In the genomic region with DNA sequence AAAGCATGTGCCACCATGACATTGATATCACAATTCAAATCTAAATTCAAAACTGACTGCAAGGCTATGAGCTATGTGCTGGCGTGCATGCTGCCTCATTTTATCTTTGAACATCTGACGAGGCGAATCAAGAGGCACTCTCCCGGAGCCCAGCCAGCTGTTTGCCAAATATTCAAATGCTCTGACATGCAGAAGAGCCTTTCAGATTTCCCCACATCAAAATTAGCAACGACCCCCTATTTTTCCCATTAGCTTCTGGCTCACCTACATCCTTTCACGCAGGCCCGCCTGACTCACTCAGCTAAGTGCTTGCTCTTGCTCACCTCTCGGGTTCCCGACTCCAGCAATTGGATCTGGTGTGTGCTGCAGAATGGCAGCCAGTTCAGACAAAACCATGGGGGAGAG, we compare ENCODE assay signal across 18 cellular contexts.
DNase-seq lines count a peak whose midpoint lies in the region; ATAC-seq and TF ChIP-seq lines count a peak whose summit lies in the region.
"Had no signal": no experiment of that assay in that cellular context is flagged by ENCODE, and none has a peak within 500 bp of the region (broad histone marks: within the 10 kb centered on the region; RNA-seq: fewer than 3 reads in every experiment).

No MANE protein-coding gene starts in this region.

- peaks cover 9% of the 10 kb centered on the region; the same call in 1 of the 2 replicates for H3K4me1 ChIP-seq in PC-3 (ENCODE audit: insufficient read depth, low read length)
- no peaks in the 10 kb centered on the region for H3K4me1 ChIP-seq in trophoblast cell (ENCODE audit: control insufficient read depth in 1 of 2, insufficient read depth in 2 of 2, low read length in 2 of 2)

- no peak overlapping the region for H3K18ac ChIP-seq in trophoblast cell (ENCODE audit: low read length)

- H2AFZ ChIP-seq in PC-3 (ENCODE audit: low read length) (no peak overlapping the region), trophoblast cell (ENCODE audit: insufficient read depth, low read length, poor library complexity) (no peak overlapping the region)

- H3K4me2 ChIP-seq in PC-3 (ENCODE audit: low read length) (no peak overlapping the region), trophoblast cell (ENCODE audit: low read length) (no peak overlapping the region)

- no peaks in the 10 kb centered on the region for H3K9me3 Mint-ChIP-seq in endothelial cell (ENCODE audit: unreplicated experiment)
- no peaks in the 10 kb centered on the region for H3K9me3 Mint-ChIP-seq in nephron progenitor cell
- H3K9me3 Mint-ChIP-seq: activated naive CD4-positive, alpha-beta T cell treated with anti-CD3 and anti-CD28 coated beads, Interleukin-2, amount 10 ng/mL, durations not matched to agents 7 days and 5 days had no signal

- no peak overlapping the region for H3K9ac ChIP-seq in PC-3 (ENCODE audit: low read length)
- H3K9ac ChIP-seq in trophoblast cell (ENCODE audit: low read length): no peak overlapping the region

- TF ChIP-seq CTCF in endothelial cell (IDR thresholded peaks at IDR 0.05; ENCODE audit: unreplicated experiment): no peak
- no peak for TF ChIP-seq CTCF in nephron progenitor cell (IDR thresholded peaks at IDR 0.05)
- TF ChIP-seq CTCF in PC-3 (conservative IDR thresholded peaks at IDR 0.05; ENCODE audit: low read depth, low read length): no peak

- H3K27ac ChIP-seq in PC-3 (ENCODE audit: low read length) (no peak overlapping the region), trophoblast cell (ENCODE audit: low read depth, low read length) (no peak overlapping the region)

- no peaks in the 10 kb centered on the region for H3K36me3 ChIP-seq in PC-3 (ENCODE audit: low read depth, low read length)
- no peaks in the 10 kb centered on the region for H3K36me3 ChIP-seq in trophoblast cell (ENCODE audit: control insufficient read depth in 1 of 2, insufficient read depth in 2 of 2, low read length in 2 of 2)
- H3K36me3 ChIP-seq: MG63 had no signal

- H3K23ac ChIP-seq in trophoblast cell (ENCODE audit: low read length): no peak overlapping the region

- no peak overlapping the region for H4K91ac ChIP-seq in trophoblast cell (ENCODE audit: low read depth, low read length)

- H3K27ac Mint-ChIP-seq in endothelial cell (ENCODE audit: unreplicated experiment): peak overlapping the region; percentile 40
- peak overlapping the region; percentile 47 for H3K27ac Mint-ChIP-seq in nephron progenitor cell
- H3K27ac Mint-ChIP-seq: activated CD4-positive, alpha-beta T cell treated with anti-CD3 and anti-CD28 coated beads for 36 hours; activated naive CD4-positive, alpha-beta T cell treated with anti-CD3 and anti-CD28 coated beads, Interleukin-2, amount 10 ng/mL, durations not matched to agents 7 days and 5 days; stimulated activated effector memory CD8-positive, alpha-beta T cell treated with anti-CD3 and anti-CD28 coated beads, Interleukin-12 subunit alpha, Interleukin-12 subunit beta, amount 100 ng/mL, for 72 hours had no signal

- H3K4me1 Mint-ChIP-seq in endothelial cell (ENCODE audit: unreplicated experiment) (peaks cover 25% of the 10 kb centered on the region), nephron progenitor cell (peaks cover 65% of the 10 kb centered on the region)
- H3K4me1 Mint-ChIP-seq: activated CD4-positive, alpha-beta T cell treated with anti-CD3 and anti-CD28 coated beads for 36 hours; activated naive CD4-positive, alpha-beta T cell treated with anti-CD3 and anti-CD28 coated beads, Interleukin-2, amount 10 ng/mL, durations not matched to agents 7 days and 5 days; stimulated activated effector memory CD8-positive, alpha-beta T cell treated with anti-CD3 and anti-CD28 coated beads, Interleukin-12 subunit alpha, Interleukin-12 subunit beta, amount 100 ng/mL, for 72 hours had no signal

- WGBS in trophoblast cell (ENCODE audit: extremely low coverage, insufficient coverage, insufficient read length): no CpG with 5 or more reads among the region's 9 CpGs

- H2BK5ac ChIP-seq in trophoblast cell (ENCODE audit: low read depth, low read length, poor library complexity): no peak overlapping the region

- no peak overlapping the region for H4K8ac ChIP-seq in trophoblast cell (ENCODE audit: low read depth, low read length)

- H3K4ac ChIP-seq in trophoblast cell (ENCODE audit: low read depth, low read length): no peak overlapping the region

- H3K4me3 Mint-ChIP-seq in endothelial cell (ENCODE audit: unreplicated experiment): no peak overlapping the region
- H3K4me3 Mint-ChIP-seq in nephron progenitor cell: peak overlapping the region; percentile 9
- H3K4me3 Mint-ChIP-seq: activated CD4-positive, alpha-beta T cell treated with anti-CD3 and anti-CD28 coated beads for 36 hours; activated naive CD4-positive, alpha-beta T cell treated with anti-CD3 and anti-CD28 coated beads, Interleukin-2, amount 10 ng/mL, durations not matched to agents 7 days and 5 days; stimulated activated effector memory CD8-positive, alpha-beta T cell treated with anti-CD3 and anti-CD28 coated beads, Interleukin-12 subunit alpha, Interleukin-12 subunit beta, amount 100 ng/mL, for 72 hours had no signal

- H3F3A ChIP-seq in PC-3 (ENCODE audit: low read length, unreplicated experiment): no peaks in the 10 kb centered on the region

- DNase-seq in DMS 273 (lab: John Stamatoyannopoulos, UW; ENCODE audit: unreplicated experiment) (peak; percentile 86), NCI-H2227 treated with DMSO at 0.1 percent for 48 hours (lab: John Stamatoyannopoulos, UW) (peak; percentile 42), endothelial cell (ENCODE audit: low spot score) (peak; percentile 20), nephron progenitor cell (no peak), PC-3 (no peak), trophoblast cell (no peak)
- DNase-seq: ACHN; activated CD4-positive, alpha-beta T cell treated with anti-CD3 and anti-CD28 coated beads for 36 hours; activated naive CD4-positive, alpha-beta T cell treated with anti-CD3 and anti-CD28 coated beads, Interleukin-2, amount 10 ng/mL, durations not matched to agents 7 days and 5 days; MG63; NCI-H187 treated with DMSO at 0.1 percent for 48 hours; T-helper 9 cell had no signal

- H2BK120ac ChIP-seq in trophoblast cell (ENCODE audit: insufficient read depth, low read length, poor library complexity): no peak overlapping the region

- H3K27me3 Mint-ChIP-seq in endothelial cell (ENCODE audit: unreplicated experiment): no peaks in the 10 kb centered on the region
- peaks cover 3% of the 10 kb centered on the region for H3K27me3 Mint-ChIP-seq in nephron progenitor cell (ENCODE audit: low read depth, poor library complexity)
- H3K27me3 Mint-ChIP-seq: activated naive CD4-positive, alpha-beta T cell treated with anti-CD3 and anti-CD28 coated beads, Interleukin-2, amount 10 ng/mL, durations not matched to agents 7 days and 5 days had no signal

- no peaks in the 10 kb centered on the region for H4K20me1 ChIP-seq in PC-3 (ENCODE audit: low read length)

- H3K36me3 Mint-ChIP-seq in endothelial cell (ENCODE audit: low read depth, unreplicated experiment) (no peaks in the 10 kb centered on the region), nephron progenitor cell (ENCODE audit: low read depth) (peaks cover 27% of the 10 kb centered on the region)
- H3K36me3 Mint-ChIP-seq: activated naive CD4-positive, alpha-beta T cell treated with anti-CD3 and anti-CD28 coated beads, Interleukin-2, amount 10 ng/mL, durations not matched to agents 7 days and 5 days; stimulated activated effector memory CD8-positive, alpha-beta T cell treated with anti-CD3 and anti-CD28 coated beads, Interleukin-12 subunit alpha, Interleukin-12 subunit beta, amount 100 ng/mL, for 72 hours had no signal

- ATAC-seq in PC-3 (no peak), HG03565 (IDR thresholded peaks at IDR 0.05; ENCODE audit: unreplicated experiment) (no peak), GM18861 (IDR thresholded peaks at IDR 0.05; ENCODE audit: unreplicated experiment) (no peak)
- ATAC-seq: activated CD4-positive, alpha-beta T cell treated with anti-CD3 and anti-CD28 coated beads for 36 hours; HCT116; Right ventricle myocardium inferior; stimulated activated effector memory CD8-positive, alpha-beta T cell treated with anti-CD3 and anti-CD28 coated beads, Interleukin-12 subunit alpha, Interleukin-12 subunit beta, amount 100 ng/mL, for 72 hours had no signal

- POLR2A ChIA-PET in PC-3 (lab: Charles Lee; ENCODE audit: unreplicated experiment): no interaction called here

- no peaks in the 10 kb centered on the region for H3K79me1 ChIP-seq in trophoblast cell (ENCODE audit: low read length)

- CTCF ChIA-PET in PC-3 (lab: Charles Lee): no interaction called here

- no peak overlapping the region for H3K14ac ChIP-seq in trophoblast cell (ENCODE audit: low read length)

- H3K79me2 ChIP-seq in PC-3 (ENCODE audit: low read length) (no peaks in the 10 kb centered on the region), trophoblast cell (ENCODE audit: control insufficient read depth, insufficient read depth, low read length, poor library complexity) (no peaks in the 10 kb centered on the region)

- no peak overlapping the region for H4K12ac ChIP-seq in trophoblast cell (ENCODE audit: low read depth, low read length)

- H3K9me3 ChIP-seq in PC-3 (ENCODE audit: low read length) (no peaks in the 10 kb centered on the region), trophoblast cell (ENCODE audit: insufficient read depth, low read depth, low read length) (no peaks in the 10 kb centered on the region)
- H3K9me3 ChIP-seq: MG63 had no signal

- H2AK5ac ChIP-seq in trophoblast cell (ENCODE audit: low read length): no peak overlapping the region

- intact Hi-C loops in PC-3 (cut with micrococcal nuclease): no loop called here

- H2BK12ac ChIP-seq in trophoblast cell (ENCODE audit: low read length): no peak overlapping the region

- no TSS peak for BruUV-seq in PC-3 (replicated peaks; lab: Mats Ljungman, UMichigan)

- H3K27me3 ChIP-seq in PC-3 (ENCODE audit: low read length) (no peaks in the 10 kb centered on the region), trophoblast cell (ENCODE audit: insufficient read depth, low read length) (no peaks in the 10 kb centered on the region)
- H3K27me3 ChIP-seq: MG63 had no signal

- H3K4me3 ChIP-seq in PC-3 (ENCODE audit: low read length) (no peak overlapping the region), trophoblast cell (ENCODE audit: low read depth, low read length) (no peak overlapping the region)
- H3K4me3 ChIP-seq: MG63, smooth muscle cell had no signal

- H3K9me2 ChIP-seq in PC-3 (replicated peaks; ENCODE audit: low read length): no peaks in the 10 kb centered on the region

Comparison
In these comparisons a context has a peak if more than half of its experiments do, and no peak if none do; other contexts are left out.
1. DNase-seq: peak in DMS 273 (single experiment), NCI-H2227 treated with DMSO at 0.1 percent for 48 hours (single experiment) and endothelial cell (single experiment); none in nephron progenitor cell (single experiment), PC-3 (single experiment) and trophoblast cell (0 of 2).